Comparison of ENCODE assay signal across 12 cellular contexts in genomic region chr9:89372230-89372816, GRCh38. TPM values are rescaled to one million over a fixed set of nuclear protein-coding genes. Genes with fewer than 3 reads are reported as not detected.
DNase-seq lines count a peak whose midpoint lies in the region; ATAC-seq, FAIRE-seq and TF ChIP-seq lines count a peak whose summit lies in the region.
"Had no signal": no experiment of that assay in that cellular context is flagged by ENCODE, and none has a peak within 500 bp of the region (broad histone marks: within the 10 kb centered on the region; RNA-seq: fewer than 3 reads in every experiment).

No MANE protein-coding gene starts in this region.

- no peak for TF ChIP-seq CTCF in CD8-positive, alpha-beta T cell (IDR thresholded peaks at IDR 0.05)
- TF ChIP-seq CTCF in HepG2 (CRISPR knock-in tag; IDR thresholded peaks at IDR 0.05), result no peak

- CTCF ChIA-PET in CD8-positive, alpha-beta T cell (lab: Charles Lee), result interaction anchor here (1.3 to 1.4 kb wide), 2 partner anchors 14 to 177 kb away, joined by 3 to 4 read pairs; no protein-coding TSS in a partner anchor
- CTCF ChIA-PET in activated CD4-positive, alpha-beta memory T cell treated with anti-CD3 and anti-CD28 coated beads, Interleukin-2, amount 10 ng/mL, durations not matched to agents 7 days and 5 days (lab: Charles Lee), result no interaction called here
- CTCF ChIA-PET in HepG2 (lab: Yijun Ruan, JAX; ENCODE audit: low intra/inter-chr PET ratio, low total read pairs), result no interaction called here

- no peaks in the 10 kb centered on the region for H3K9me3 ChIP-seq in CD8-positive, alpha-beta T cell (ENCODE audit: low read length)
- no peaks in the 10 kb centered on the region for H3K9me3 ChIP-seq in HepG2 (ENCODE audit: low read length)

- H3K79me2 ChIP-seq in HepG2 (ENCODE audit: insufficient read depth, low read length), result no peaks in the 10 kb centered on the region

- no peaks in the 10 kb centered on the region for H4K20me1 ChIP-seq in HepG2 (ENCODE audit: insufficient read depth, low read length)

- FAIRE-seq in HepG2 (lab: Jason Lieb, UNC), result no peak
- FAIRE-seq: G401.6 had no signal

- no peaks in the 10 kb centered on the region for H3K27me3 ChIP-seq in CD8-positive, alpha-beta T cell (ENCODE audit: insufficient read depth, low read length)
- H3K27me3 ChIP-seq in HepG2 (ENCODE audit: control insufficient read depth in 1 of 2, insufficient read depth in 2 of 2, low read length in 2 of 2), result peaks cover 0 to 12% of the 10 kb centered on the region in 2 experiments; a peak in 1 of 5 replicates

- H3K4me1 ChIP-seq in CD8-positive, alpha-beta T cell (ENCODE audit: insufficient read depth, low read length), result peaks cover 14% of the 10 kb centered on the region
- H3K4me1 ChIP-seq in HepG2 (ENCODE audit: insufficient read depth, low read length), result peaks cover 34% of the 10 kb centered on the region

- TF ChIP-seq EP300 in HepG2 (IDR thresholded peaks at IDR 0.05; ENCODE audit: low read depth in 2 of 2, low read length in 2 of 2) (no peak), HepG2 (CRISPR knock-in tag; IDR thresholded peaks at IDR 0.05; ENCODE audit: borderline replicate concordance) (no peak)

- peaks cover 36% of the 10 kb centered on the region for H3K4me1 Mint-ChIP-seq in CD8-positive, alpha-beta T cell (ENCODE audit: low read depth)
- peaks cover 48% of the 10 kb centered on the region for H3K4me1 Mint-ChIP-seq in activated CD4-positive, alpha-beta memory T cell treated with anti-CD3 and anti-CD28 coated beads, Interleukin-2, amount 10 ng/mL, durations not matched to agents 7 days and 5 days

- in situ Hi-C loops in HepG2 (cut with HindIII; ENCODE audit: extremely low pct_ligation_motif_present, low pct_unique_long_range_greater_than_20kb), result no loop called here

- no TSS peak for BruUV-seq in HepG2 (replicated peaks; lab: Mats Ljungman, UMichigan)

- POLR2A ChIA-PET in CD8-positive, alpha-beta T cell (lab: Charles Lee), result interaction anchor here (1.4 kb wide), 1 partner anchor 16 kb away, joined by 3 read pairs; no protein-coding TSS in a partner anchor
- POLR2A ChIA-PET in activated CD4-positive, alpha-beta memory T cell treated with anti-CD3 and anti-CD28 coated beads, Interleukin-2, amount 10 ng/mL, durations not matched to agents 7 days and 5 days (lab: Charles Lee), result interaction anchor here (1.0 to 1.1 kb wide), 2 partner anchors 23 to 25 kb away, joined by 3 read pairs; no protein-coding TSS in a partner anchor
- POLR2A ChIA-PET in HepG2 (lab: Yijun Ruan, JAX), result no interaction called here

- no peak overlapping the region for H3K4me3 ChIP-seq in CD8-positive, alpha-beta T cell (ENCODE audit: low read depth, low read length)
- H3K4me3 ChIP-seq in HepG2 (replicated peaks in 1 of 3; ENCODE audit: insufficient read depth in 1 of 3, low read depth in 2 of 3, low read length in 3 of 3), result no peak overlapping the region

- DNase-seq in CD8-positive, alpha-beta T cell, result peak; percentile 19 to 66 (median 41)
- peak; percentile 38 for DNase-seq in M059J (ENCODE audit: low read depth)
- peak; percentile 55 for DNase-seq in activated CD4-positive, alpha-beta memory T cell treated with anti-CD3 and anti-CD28 coated beads, Interleukin-2, amount 10 ng/mL, durations not matched to agents 7 days and 5 days
- DNase-seq in HepG2 (ENCODE audit: low spot score), result no peak
- no peak for DNase-seq in NCI-H187 treated with DMSO at 0.1 percent for 48 hours (lab: John Stamatoyannopoulos, UW)
- DNase-seq: activated B cell treated with CpG ODN at 0.5 μM for 24 hours, NCI-H2081, occipital lobe had no signal

- no peak overlapping the region for H3K9ac ChIP-seq in HepG2 (ENCODE audit: insufficient read depth, low read depth, low read length)

- no peak overlapping the region for H3K27ac ChIP-seq in CD8-positive, alpha-beta T cell (ENCODE audit: low read depth, low read length)
- H3K27ac ChIP-seq in HepG2 (ENCODE audit: extremely low read length, insufficient read depth, low read length), result no peak overlapping the region

- H3K4me2 ChIP-seq in HepG2 (ENCODE audit: low read depth, low read length), result no peak overlapping the region

- intact Hi-C loops in CD8-positive, alpha-beta T cell (cut with DNase I, micrococcal nuclease), result no loop called here
- intact Hi-C loops in HepG2 (cut with micrococcal nuclease; ENCODE audit: unreplicated experiment), result no loop called here

- H3K27ac Mint-ChIP-seq in CD8-positive, alpha-beta T cell, result peak overlapping the region; percentile 83
- H3K27ac Mint-ChIP-seq in activated CD4-positive, alpha-beta memory T cell treated with anti-CD3 and anti-CD28 coated beads, Interleukin-2, amount 10 ng/mL, durations not matched to agents 7 days and 5 days, result peak overlapping the region; percentile 73

- ATAC-seq in CD8-positive, alpha-beta T cell, result peak; percentile 53
- ATAC-seq in HepG2 (peak; percentile 84), GM19328 (IDR thresholded peaks at IDR 0.05; ENCODE audit: unreplicated experiment) (no peak), GM18870 (IDR thresholded peaks at IDR 0.05; ENCODE audit: unreplicated experiment) (no peak), GM21367 (IDR thresholded peaks at IDR 0.05; ENCODE audit: unreplicated experiment) (no peak)

- H3K27me3 Mint-ChIP-seq in CD8-positive, alpha-beta T cell (ENCODE audit: low read depth), result no peaks in the 10 kb centered on the region
- no peaks in the 10 kb centered on the region for H3K27me3 Mint-ChIP-seq in activated CD4-positive, alpha-beta memory T cell treated with anti-CD3 and anti-CD28 coated beads, Interleukin-2, amount 10 ng/mL, durations not matched to agents 7 days and 5 days
- H3K27me3 Mint-ChIP-seq: activated B cell treated with CpG ODN at 0.5 μM for 24 hours had no signal

- no peak for TF ChIP-seq POLR2A in HepG2 (IDR thresholded peaks at IDR 0.05; ENCODE audit: insufficient read depth in 1 of 2, low read depth in 2 of 2, low read length in 2 of 2)

- no peak overlapping the region for H3K4me3 Mint-ChIP-seq in CD8-positive, alpha-beta T cell
- H3K4me3 Mint-ChIP-seq in activated CD4-positive, alpha-beta memory T cell treated with anti-CD3 and anti-CD28 coated beads, Interleukin-2, amount 10 ng/mL, durations not matched to agents 7 days and 5 days, result no peak overlapping the region
- H3K4me3 Mint-ChIP-seq: activated B cell treated with CpG ODN at 0.5 μM for 24 hours had no signal

- no peak for TF ChIP-seq RAD21 in HepG2 (CRISPR knock-in tag; IDR thresholded peaks at IDR 0.05)

- no peaks in the 10 kb centered on the region for H3K9me3 Mint-ChIP-seq in CD8-positive, alpha-beta T cell
- H3K9me3 Mint-ChIP-seq in activated CD4-positive, alpha-beta memory T cell treated with anti-CD3 and anti-CD28 coated beads, Interleukin-2, amount 10 ng/mL, durations not matched to agents 7 days and 5 days, result no peaks in the 10 kb centered on the region
- H3K9me3 Mint-ChIP-seq: activated B cell treated with CpG ODN at 0.5 μM for 24 hours had no signal

- 52% methylated on average over 4 of the region's 14 CpGs for WGBS in HepG2 (ENCODE audit: low lambda C conversion rate)

- peaks cover 14% of the 10 kb centered on the region for H3K36me3 Mint-ChIP-seq in CD8-positive, alpha-beta T cell
- peaks cover 22% of the 10 kb centered on the region for H3K36me3 Mint-ChIP-seq in activated CD4-positive, alpha-beta memory T cell treated with anti-CD3 and anti-CD28 coated beads, Interleukin-2, amount 10 ng/mL, durations not matched to agents 7 days and 5 days (ENCODE audit: low read depth)

- peaks cover 11% of the 10 kb centered on the region for H3K36me3 ChIP-seq in CD8-positive, alpha-beta T cell (ENCODE audit: insufficient read depth, low read length)
- H3K36me3 ChIP-seq in HepG2 (replicated peaks in 1 of 2; ENCODE audit: control insufficient read depth in 1 of 2, insufficient read depth in 2 of 2, low read length in 2 of 2), result no peaks in the 10 kb centered on the region

- no peak overlapping the region for H2AFZ ChIP-seq in HepG2 (ENCODE audit: low read length)

TF ChIP-seq in HepG2, 621 proteins besides CTCF, POLR2A, EP300 and RAD21 (continues in another document):
- TF ChIP-seq CBX2 (IDR thresholded peaks at IDR 0.05; ENCODE audit: low read depth, low read length), result no peak
- no peak for TF ChIP-seq CBX2 (CRISPR knock-in tag; IDR thresholded peaks at IDR 0.05; ENCODE audit: low read depth)
- 0 out of 2 replicates have a peak, but pooled peaks have one; percentile 20 for TF ChIP-seq ZNF788 (CRISPR knock-in tag; IDR thresholded peaks at IDR 0.05; ENCODE audit: borderline replicate concordance)
- TF ChIP-seq NFE2L1 (CRISPR knock-in tag; IDR thresholded peaks at IDR 0.05; ENCODE audit: borderline replicate concordance), result no peak
- TF ChIP-seq BORCS8-MEF2B (CRISPR knock-in tag; IDR thresholded peaks at IDR 0.05), result 0 out of 2 replicates have a peak, but pooled peaks have one; percentile 33
- TF ChIP-seq SMAD1 (CRISPR knock-in tag; IDR thresholded peaks at IDR 0.05; ENCODE audit: borderline replicate concordance, low read depth), result no peak

RNA-seq across cellular contexts. Expression of gene SECISBP2, which starts 54.0 kb away (rescaled TPM):
- 10 to 100 TPM; 90.2 to 92.1 TPM for total RNA-seq in CD8-positive, alpha-beta T cell
- 21.5 and 22.1 TPM in 2 replicates for total RNA-seq in M059J (2014; rRNA removed; shearing (Covaris generic))
- 10 to 100 TPM; 35.2 to 35.7 TPM for total RNA-seq in activated CD4-positive, alpha-beta memory T cell treated with anti-CD3 and anti-CD28 coated beads, Interleukin-2, amount 10 ng/mL, durations not matched to agents 7 days and 5 days
- total RNA-seq in HepG2 (2016; rRNA removed; fragmentation: Illumina TruSeq; extraction: Trizol), result 32.4 and 32.9 TPM in 2 replicates
- total RNA-seq in HepG2 (2016; cell fraction: cytosol; rRNA removed; fragmentation: Illumina TruSeq; extraction: Trizol; ENCODE audit: low read depth), result 14.6 and 17.7 TPM in 2 replicates
- 34.2 and 35.3 TPM in 2 replicates for total RNA-seq in HepG2 (2016; cell fraction: insoluble cytoplasmic fraction; rRNA removed; fragmentation: Illumina TruSeq; extraction: Trizol)
- total RNA-seq in HepG2 (2016; cell fraction: membrane; rRNA removed; fragmentation: Illumina TruSeq; extraction: Trizol), result 39.7 and 44.1 TPM in 2 replicates
- 37.8 and 40.1 TPM in 2 replicates for total RNA-seq in HepG2 (2016; cell fraction: nucleus; rRNA removed; fragmentation: Illumina TruSeq; extraction: Trizol)
- 38.0 and 38.4 TPM in 2 replicates for polyA plus RNA-seq in HepG2 (2011; rRNA removed)
- polyA plus RNA-seq in HepG2 (2011; cell fraction: cytosol; rRNA removed), result 20.4 and 26.2 TPM in 2 replicates
- polyA plus RNA-seq in HepG2 (2011; cell fraction: nucleus; rRNA removed), result 48.6 and 57.7 TPM in 2 replicates
- polyA plus RNA-seq in HepG2 (2012), result 31.4 and 31.5 TPM in 2 replicates
- 18.7 and 19.7 TPM in 2 replicates for polyA plus RNA-seq in HepG2 (2016; cell fraction: cytosol; fragmentation: Illumina TruSeq; extraction: Trizol; ENCODE audit: low read depth)
- 32.7 and 33.1 TPM in 2 replicates for polyA plus RNA-seq in HepG2 (2016; cell fraction: insoluble cytoplasmic fraction; fragmentation: Illumina TruSeq; extraction: Trizol; ENCODE audit: low read depth)
- 33.3 and 34.2 TPM in 2 replicates for polyA plus RNA-seq in HepG2 (2016; cell fraction: membrane; fragmentation: Illumina TruSeq; extraction: Trizol; ENCODE audit: low read depth)
- 46.3 and 52.0 TPM in 2 replicates for polyA plus RNA-seq in HepG2 (2016; cell fraction: nucleus; fragmentation: Illumina TruSeq; extraction: Trizol; ENCODE audit: insufficient read depth, low read depth)
- polyA minus RNA-seq in HepG2 (2011; rRNA and poly(A)+ RNA removed; ENCODE audit: low replicate concordance), result 21.8 and 27.1 TPM in 2 replicates
- 13.3 and 14.0 TPM in 2 replicates for polyA minus RNA-seq in HepG2 (2011; cell fraction: cytosol; rRNA and poly(A)+ RNA removed)
- polyA minus RNA-seq in HepG2 (2011; cell fraction: nucleus; rRNA and poly(A)+ RNA removed), result 60.4 and 64.4 TPM in 2 replicates

Comparison
In these comparisons a context has a peak if more than half of its experiments do, and no peak if none do; other contexts are left out.
1. ATAC-seq: peak in CD8-positive, alpha-beta T cell (single experiment) and HepG2 (single experiment); none in GM19328 (single experiment), GM18870 (single experiment) and GM21367 (single experiment).
2. DNase-seq: peak in CD8-positive, alpha-beta T cell (7 of 7), M059J (single experiment) and activated CD4-positive, alpha-beta memory T cell treated with anti-CD3 and anti-CD28 coated beads, Interleukin-2, amount 10 ng/mL, durations not matched to agents 7 days and 5 days (single experiment); none in HepG2 (single experiment) and NCI-H187 treated with DMSO at 0.1 percent for 48 hours (single experiment).